In the genomic region with DNA sequence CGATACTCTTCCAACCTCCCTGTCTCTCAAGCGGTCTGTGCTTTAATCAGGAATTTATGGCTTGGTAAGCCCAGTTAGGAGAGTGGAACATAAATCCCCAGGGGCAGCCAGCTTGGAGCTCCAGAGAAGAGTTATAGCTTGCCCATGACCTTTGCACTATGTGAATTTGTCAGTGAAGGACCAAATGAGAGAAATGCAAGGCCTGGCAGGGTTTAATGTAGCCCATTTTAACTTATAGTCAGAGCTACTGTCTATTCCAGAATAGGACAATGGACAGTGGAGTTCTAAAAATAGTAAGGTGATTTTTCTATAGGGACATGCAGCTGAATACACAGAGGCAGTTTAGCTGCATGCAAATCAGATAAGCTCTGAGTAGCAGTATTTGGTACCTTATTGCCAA, we compare ENCODE assay signal across 10 cellular contexts.
DNase-seq lines count a peak whose midpoint lies in the region; ATAC-seq, FAIRE-seq and TF ChIP-seq lines count a peak whose summit lies in the region.
"Had no signal": no experiment of that assay in that cellular context is flagged by ENCODE, and none has a peak within 500 bp of the region (broad histone marks: within the 10 kb centered on the region; RNA-seq: fewer than 3 reads in every experiment).

No MANE protein-coding gene starts in this region.

- H3K4me1 ChIP-seq in HEK293 (ENCODE audit: control insufficient read depth, insufficient read depth, low read length) (peaks cover 19% of the 10 kb centered on the region), hepatocyte (ENCODE audit: insufficient read depth) (peaks cover 36% of the 10 kb centered on the region), small intestine (ENCODE audit: control insufficient read depth in 2 of 2, insufficient read depth in 1 of 2, low read depth in 1 of 2, low read length in 1 of 2) (peaks cover 0 to 8% of the 10 kb centered on the region in 2 donors), neural progenitor cell (peaks cover 8% of the 10 kb centered on the region)

- POLR2A ChIA-PET in HEK293 (lab: Yijun Ruan, JAX), result no interaction called here

- H4K20me1 ChIP-seq in hepatocyte (ENCODE audit: insufficient read depth, poor library complexity, severe bottlenecking) (no peaks in the 10 kb centered on the region), neural progenitor cell (ENCODE audit: low read depth) (no peaks in the 10 kb centered on the region)

- no peak overlapping the region for H3K27ac Mint-ChIP-seq in neural progenitor cell

- WGBS in hepatocyte (ENCODE audit: low lambda C conversion rate, missing lambda C conversion rate), result 53% methylated on average over 2 of the region's 2 CpGs
- WGBS in small intestine, 3 donors, result 16 to 51% (median 41%) methylated on average over 2 of the region's 2 CpGs

- no peaks in the 10 kb centered on the region for H3K27me3 ChIP-seq in hepatocyte
- no peaks in the 10 kb centered on the region for H3K27me3 ChIP-seq in small intestine (ENCODE audit: control insufficient read depth in 2 of 2, insufficient read depth in 2 of 2, low read length in 2 of 2)
- no peaks in the 10 kb centered on the region for H3K27me3 ChIP-seq in neural progenitor cell

- H3K4me3 Mint-ChIP-seq in neural progenitor cell, result no peak overlapping the region

- H3K36me3 ChIP-seq in HEK293 (ENCODE audit: control insufficient read depth in 2 of 2, insufficient read depth in 1 of 2, low read length in 2 of 2) (no peaks in the 10 kb centered on the region), SK-N-MC (ENCODE audit: insufficient read depth, low read length) (no peaks in the 10 kb centered on the region), hepatocyte (replicated peaks; ENCODE audit: insufficient read depth, low read depth) (no peaks in the 10 kb centered on the region), small intestine (ENCODE audit: control insufficient read depth in 2 of 2, insufficient read depth in 2 of 2, low read length in 2 of 2) (no peaks in the 10 kb centered on the region), neural progenitor cell (no peaks in the 10 kb centered on the region)

- CTCF ChIA-PET in HEK293 (lab: Yijun Ruan, JAX), result interaction anchor here (0.6 to 0.8 kb wide), 3 partner anchors 86 to 318 kb away, joined by 3 read pairs; no protein-coding TSS in a partner anchor

- no peak overlapping the region for H3K4me2 ChIP-seq in hepatocyte
- no peak overlapping the region for H3K4me2 ChIP-seq in neural progenitor cell

- H3K27ac ChIP-seq in HEK293 (ENCODE audit: extremely low read depth, low read depth, low read length), result no peak overlapping the region
- H3K27ac ChIP-seq in SK-N-MC, result peak overlapping the region; percentile 48; the same call in 1 of the 2 replicates
- H3K27ac ChIP-seq in hepatocyte, result peak overlapping the region; percentile 94
- peak overlapping the region in 1 of 2 donors; percentile 20 for H3K27ac ChIP-seq in small intestine (ENCODE audit: low read depth in 1 of 2, low read length in 1 of 2)
- H3K27ac ChIP-seq in neural progenitor cell, result no peak overlapping the region

- H3K79me2 ChIP-seq in hepatocyte (no peaks in the 10 kb centered on the region), neural progenitor cell (ENCODE audit: low read depth) (no peaks in the 10 kb centered on the region)

- H3K9me3 Mint-ChIP-seq in neural progenitor cell, result no peaks in the 10 kb centered on the region

- no peaks in the 10 kb centered on the region for H3F3A ChIP-seq in neural progenitor cell (ENCODE audit: low read depth)

- H2AFZ ChIP-seq in hepatocyte (no peak overlapping the region), neural progenitor cell (replicated peaks) (no peak overlapping the region)

- H3K27me3 Mint-ChIP-seq in neural progenitor cell (ENCODE audit: insufficient read depth, low read depth), result no peaks in the 10 kb centered on the region

- H3K4me3 ChIP-seq in HEK293 (ENCODE audit: low read depth, low read length), result no peak overlapping the region
- no peak overlapping the region for H3K4me3 ChIP-seq in SK-N-MC
- H3K4me3 ChIP-seq in hepatocyte, result no peak overlapping the region
- H3K4me3 ChIP-seq in small intestine (ENCODE audit: low read depth in 1 of 2, low read length in 2 of 2), result no peak overlapping the region
- no peak overlapping the region for H3K4me3 ChIP-seq in neural progenitor cell

- no peak for ATAC-seq in GM21786 (IDR thresholded peaks at IDR 0.05; ENCODE audit: unreplicated experiment)
- ATAC-seq: sciatic nerve had no signal

- no peaks in the 10 kb centered on the region for H3K9me3 ChIP-seq in HEK293 (ENCODE audit: control insufficient read depth, insufficient read depth, low read depth, low read length)
- no peaks in the 10 kb centered on the region for H3K9me3 ChIP-seq in SK-N-MC (ENCODE audit: low read depth, low read length)
- no peaks in the 10 kb centered on the region for H3K9me3 ChIP-seq in hepatocyte (ENCODE audit: low read depth)
- no peaks in the 10 kb centered on the region for H3K9me3 ChIP-seq in small intestine (ENCODE audit: control insufficient read depth, low read depth)
- H3K9me3 ChIP-seq in neural progenitor cell (ENCODE audit: low read depth), result no peaks in the 10 kb centered on the region

- no peak for FAIRE-seq in small intestine (lab: Jason Lieb, UNC)
- FAIRE-seq: GM18507 had no signal

- peaks cover 9% of the 10 kb centered on the region for H3K4me1 Mint-ChIP-seq in neural progenitor cell

- no peak overlapping the region for H3K9ac ChIP-seq in SK-N-MC (ENCODE audit: insufficient read length)
- H3K9ac ChIP-seq in neural progenitor cell, result no peak overlapping the region

- DNase-seq in SK-N-MC (ENCODE audit: low read depth, low spot score) (no peak), hepatocyte (ENCODE audit: low spot score) (no peak), small intestine (peak; percentile 24), GF-D8 (lab: John Stamatoyannopoulos, UW) (no peak), neural progenitor cell (ENCODE audit: low spot score) (no peak), NCI-H187 (lab: John Stamatoyannopoulos, UW) (no peak)

- no peaks in the 10 kb centered on the region for H3K9me2 ChIP-seq in hepatocyte (replicated peaks; ENCODE audit: insufficient read depth)

- no peak for TF ChIP-seq CTCF in HEK293 (tag by site-specific recombination; IDR thresholded peaks at IDR 0.05)
- TF ChIP-seq CTCF in hepatocyte (IDR thresholded peaks at IDR 0.05; ENCODE audit: poor library complexity), result no peak
- no peak for TF ChIP-seq CTCF in neural progenitor cell (IDR thresholded peaks at IDR 0.05)

- H3K36me3 Mint-ChIP-seq in neural progenitor cell, result no peaks in the 10 kb centered on the region

TF ChIP-seq in HEK293, 187 proteins besides CTCF, POLR2A, EP300 and RAD21:
- TF ChIP-seq, protein P1, sequence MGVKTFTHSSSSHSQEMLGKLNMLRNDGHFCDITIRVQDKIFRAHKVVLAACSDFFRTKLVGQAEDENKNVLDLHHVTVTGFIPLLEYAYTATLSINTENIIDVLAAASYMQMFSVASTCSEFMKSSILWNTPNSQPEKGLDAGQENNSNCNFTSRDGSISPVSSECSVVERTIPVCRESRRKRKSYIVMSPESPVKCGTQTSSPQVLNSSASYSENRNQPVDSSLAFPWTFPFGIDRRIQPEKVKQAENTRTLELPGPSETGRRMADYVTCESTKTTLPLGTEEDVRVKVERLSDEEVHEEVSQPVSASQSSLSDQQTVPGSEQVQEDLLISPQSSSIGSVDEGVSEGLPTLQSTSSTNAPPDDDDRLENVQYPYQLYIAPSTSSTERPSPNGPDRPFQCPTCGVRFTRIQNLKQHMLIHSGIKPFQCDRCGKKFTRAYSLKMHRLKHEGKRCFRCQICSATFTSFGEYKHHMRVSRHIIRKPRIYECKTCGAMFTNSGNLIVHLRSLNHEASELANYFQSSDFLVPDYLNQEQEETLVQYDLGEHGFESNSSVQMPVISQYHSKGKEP (tag by site-specific recombination; IDR thresholded peaks at IDR 0.05), result peak; percentile 30
- TF ChIP-seq SCRT2 (tag by site-specific recombination; IDR thresholded peaks at IDR 0.05) (no peak), GLIS1 (tag by site-specific recombination; IDR thresholded peaks at IDR 0.05) (peak; percentile 13; the same call in 1 of the 2 replicates), ZSCAN16 (tag by site-specific recombination; IDR thresholded peaks at IDR 0.05) (no peak), ZSCAN30 (tag by site-specific recombination; IDR thresholded peaks at IDR 0.05) (0 out of 2 replicates have a peak, but pooled peaks have one; percentile 36), ZNF133 (tag by site-specific recombination; IDR thresholded peaks at IDR 0.05) (no peak), ZBTB17 (tag by site-specific recombination; IDR thresholded peaks at IDR 0.05) (0 out of 2 replicates have a peak, but pooled peaks have one; percentile 30), ZNF558 (tag by site-specific recombination; IDR thresholded peaks at IDR 0.05) (no peak)
- TF ChIP-seq, protein P2, sequence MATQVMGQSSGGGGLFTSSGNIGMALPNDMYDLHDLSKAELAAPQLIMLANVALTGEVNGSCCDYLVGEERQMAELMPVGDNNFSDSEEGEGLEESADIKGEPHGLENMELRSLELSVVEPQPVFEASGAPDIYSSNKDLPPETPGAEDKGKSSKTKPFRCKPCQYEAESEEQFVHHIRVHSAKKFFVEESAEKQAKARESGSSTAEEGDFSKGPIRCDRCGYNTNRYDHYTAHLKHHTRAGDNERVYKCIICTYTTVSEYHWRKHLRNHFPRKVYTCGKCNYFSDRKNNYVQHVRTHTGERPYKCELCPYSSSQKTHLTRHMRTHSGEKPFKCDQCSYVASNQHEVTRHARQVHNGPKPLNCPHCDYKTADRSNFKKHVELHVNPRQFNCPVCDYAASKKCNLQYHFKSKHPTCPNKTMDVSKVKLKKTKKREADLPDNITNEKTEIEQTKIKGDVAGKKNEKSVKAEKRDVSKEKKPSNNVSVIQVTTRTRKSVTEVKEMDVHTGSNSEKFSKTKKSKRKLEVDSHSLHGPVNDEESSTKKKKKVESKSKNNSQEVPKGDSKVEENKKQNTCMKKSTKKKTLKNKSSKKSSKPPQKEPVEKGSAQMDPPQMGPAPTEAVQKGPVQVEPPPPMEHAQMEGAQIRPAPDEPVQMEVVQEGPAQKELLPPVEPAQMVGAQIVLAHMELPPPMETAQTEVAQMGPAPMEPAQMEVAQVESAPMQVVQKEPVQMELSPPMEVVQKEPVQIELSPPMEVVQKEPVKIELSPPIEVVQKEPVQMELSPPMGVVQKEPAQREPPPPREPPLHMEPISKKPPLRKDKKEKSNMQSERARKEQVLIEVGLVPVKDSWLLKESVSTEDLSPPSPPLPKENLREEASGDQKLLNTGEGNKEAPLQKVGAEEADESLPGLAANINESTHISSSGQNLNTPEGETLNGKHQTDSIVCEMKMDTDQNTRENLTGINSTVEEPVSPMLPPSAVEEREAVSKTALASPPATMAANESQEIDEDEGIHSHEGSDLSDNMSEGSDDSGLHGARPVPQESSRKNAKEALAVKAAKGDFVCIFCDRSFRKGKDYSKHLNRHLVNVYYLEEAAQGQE (tag by site-specific recombination; IDR thresholded peaks at IDR 0.05), result 0 out of 2 replicates have a peak, but pooled peaks have one; percentile 29

Comparison
In these comparisons a context has a peak if more than half of its experiments do, and no peak if none do; other contexts are left out.
1. H3K27ac ChIP-seq: peak in SK-N-MC (single experiment) and hepatocyte (single experiment); none in HEK293 (single experiment) and neural progenitor cell (single experiment).